In the genomic region with DNA sequence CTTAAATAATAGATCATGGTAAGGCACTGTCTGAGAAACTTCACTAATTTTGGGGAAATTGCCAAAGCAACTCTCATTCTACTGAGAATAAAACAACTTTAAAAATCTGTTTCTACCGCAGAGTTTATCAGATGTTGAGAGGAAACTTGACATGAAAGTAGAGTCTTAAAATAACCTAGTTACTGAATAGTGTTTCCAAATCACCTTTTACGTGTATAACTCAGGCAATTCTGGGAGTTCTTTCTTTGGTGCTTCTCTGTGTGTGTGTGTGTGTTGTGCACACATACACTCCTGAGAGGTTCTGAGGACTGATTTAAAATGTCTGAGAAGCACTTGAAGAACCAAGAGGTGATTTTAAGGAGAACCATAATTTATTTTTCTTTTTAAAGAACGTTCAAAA, we compare ENCODE assay signal across 27 cellular contexts.
"Had no signal": no experiment of that assay in that cellular context is flagged by ENCODE, and none has a peak within 500 bp of the region (broad histone marks: within the 10 kb centered on the region; RNA-seq: fewer than 3 reads in every experiment).

No MANE protein-coding gene starts in this region.

- H3K36me3 ChIP-seq: ascending aorta, SJSA1 had no signal

- H3K27me3 Mint-ChIP-seq: activated T-cell treated with anti-CD3 and anti-CD28 coated beads, Interleukin-2, amount 50 U/mL, for 24 hours had no signal

- H3K36me3 Mint-ChIP-seq: activated CD8-positive, alpha-beta memory T cell treated with anti-CD3 and anti-CD28 coated beads, Interleukin-2, amount 10 ng/mL, durations not matched to agents 7 days and 5 days had no signal

- ATAC-seq: activated CD8-positive, alpha-beta memory T cell treated with anti-CD3 and anti-CD28 coated beads, Interleukin-2, amount 10 ng/mL, durations not matched to agents 7 days and 5 days; body of pancreas; PC-3; SK-N-SH treated with all-trans-retinoic acid at 6 μM for 48 hours had no signal

- H3K4me1 Mint-ChIP-seq: activated B cell treated with CpG ODN at 0.5 μM for 24 hours had no signal

- H3K4me3 ChIP-seq: ascending aorta, body of pancreas, SJSA1 had no signal

- H3K4me3 Mint-ChIP-seq: activated B cell treated with CpG ODN at 0.5 μM for 24 hours; activated CD4-positive, alpha-beta T cell treated with anti-CD3 and anti-CD28 coated beads, Interleukin-2, amount 10 ng/mL, durations not matched to agents 24 days and 14 days; activated CD8-positive, alpha-beta memory T cell treated with anti-CD3 and anti-CD28 coated beads, Interleukin-2, amount 10 ng/mL, durations not matched to agents 7 days and 5 days; activated T-cell treated with anti-CD3 and anti-CD28 coated beads, Interleukin-2, amount 50 U/mL, for 24 hours; activated T-helper 1 cell treated with anti-CD3 and anti-CD28 coated beads, Interleukin-12 subunit alpha, Interleukin-12 subunit beta, Interleukin-2, Interleukin-4 antibody, amounts not matched to agents 30 ng/mL and 10 ng/mL and 1 ng/mL, durations not matched to agents 14 hours and 24 hours and 36 hours; T-helper 1 cell treated with Interleukin-12 subunit alpha and Interleukin-12 subunit beta and Interleukin-4 antibody, amounts not matched to agents 30 μg/mL and 1 μg/mL, for 36 hours had no signal

- H3K9me3 ChIP-seq: ascending aorta, body of pancreas, SJSA1 had no signal

- H3K27ac ChIP-seq: ascending aorta, body of pancreas, SJSA1 had no signal

- H3K27me3 ChIP-seq: ascending aorta, body of pancreas, SJSA1 had no signal

- H3K4me1 ChIP-seq: ascending aorta, body of pancreas, SJSA1 had no signal

- H3K27ac Mint-ChIP-seq: activated B cell treated with CpG ODN at 0.5 μM for 24 hours; activated CD4-positive, alpha-beta T cell treated with anti-CD3 and anti-CD28 coated beads, Interleukin-2, amount 10 ng/mL, durations not matched to agents 24 days and 14 days; activated CD8-positive, alpha-beta memory T cell treated with anti-CD3 and anti-CD28 coated beads, Interleukin-2, amount 10 ng/mL, durations not matched to agents 7 days and 5 days; activated T-cell treated with anti-CD3 and anti-CD28 coated beads, Interleukin-2, amount 50 U/mL, for 24 hours; activated T-helper 1 cell treated with anti-CD3 and anti-CD28 coated beads, Interleukin-12 subunit alpha, Interleukin-12 subunit beta, Interleukin-2, Interleukin-4 antibody, amounts not matched to agents 30 ng/mL and 10 ng/mL and 1 ng/mL, durations not matched to agents 14 hours and 24 hours and 36 hours; T-helper 1 cell treated with Interleukin-12 subunit alpha and Interleukin-12 subunit beta and Interleukin-4 antibody, amounts not matched to agents 30 μg/mL and 1 μg/mL, for 36 hours had no signal

- H3K9me3 Mint-ChIP-seq: activated B cell treated with CpG ODN at 0.5 μM for 24 hours; activated CD4-positive, alpha-beta T cell treated with anti-CD3 and anti-CD28 coated beads, Interleukin-2, amount 10 ng/mL, durations not matched to agents 24 days and 14 days; activated T-cell treated with anti-CD3 and anti-CD28 coated beads, Interleukin-2, amount 50 U/mL, for 24 hours; activated T-helper 1 cell treated with anti-CD3 and anti-CD28 coated beads, Interleukin-12 subunit alpha, Interleukin-12 subunit beta, Interleukin-2, Interleukin-4 antibody, amounts not matched to agents 30 ng/mL and 10 ng/mL and 1 ng/mL, durations not matched to agents 14 hours and 24 hours and 36 hours; T-helper 1 cell treated with Interleukin-12 subunit alpha and Interleukin-12 subunit beta and Interleukin-4 antibody, amounts not matched to agents 30 μg/mL and 1 μg/mL, for 36 hours had no signal

- DNase-seq: activated B cell treated with CpG ODN at 0.5 μM for 24 hours; activated CD4-positive, alpha-beta T cell treated with anti-CD3 and anti-CD28 coated beads for 1 hour; activated CD4-positive, alpha-beta T cell treated with anti-CD3 and anti-CD28 coated beads, Interleukin-2, amount 10 ng/mL, durations not matched to agents 24 days and 14 days; activated CD4-positive, alpha-beta T cell treated with anti-CD3 and anti-CD28 coated beads, Interleukin-2, amount 50 U/mL, for 48 hours; activated CD8-positive, alpha-beta memory T cell treated with anti-CD3 and anti-CD28 coated beads, Interleukin-2, amount 10 ng/mL, durations not matched to agents 7 days and 5 days; activated effector memory CD4-positive, alpha-beta T cell treated with anti-CD3 and anti-CD28 coated beads, Interleukin-2, amount 50 U/mL, for 16 hours; activated T-cell treated with anti-CD3 and anti-CD28 coated beads, Interleukin-2, amount 50 U/mL, for 24 hours; amniotic stem cell; body of pancreas; central memory CD4-positive, alpha-beta T cell; Kasumi-1; NCI-H1092; NCI-H1417; NCI-H1930; NCI-H2171; NCI-H345; NCI-H510A; NCI-H69; PC-3; SHP77; SW 1271; T1000 had no signal
